8 cellular contexts compared by ENCODE assay signal in genomic region chr2:237726401-237726830, GRCh38.
DNase-seq lines count a peak whose midpoint lies in the region; ATAC-seq, FAIRE-seq and TF ChIP-seq lines count a peak whose summit lies in the region.

No MANE protein-coding gene starts in this region.

- no CpG with 5 or more reads among the region's 7 CpGs for WGBS in H9 (ENCODE audit: extremely low coverage, insufficient read length, low lambda C conversion rate)

- H2BK15ac ChIP-seq in H9 (ENCODE audit: low read depth, low read length), result no peak overlapping the region

- ATAC-seq in HG03565 (IDR thresholded peaks at IDR 0.05; ENCODE audit: unreplicated experiment), result no peak
- no peak for ATAC-seq in GM18511 (IDR thresholded peaks at IDR 0.05; ENCODE audit: unreplicated experiment)

- peaks cover 3% of the 10 kb centered on the region for H3K79me1 ChIP-seq in H9 (ENCODE audit: insufficient read depth, low read depth, low read length, poor library complexity, severe bottlenecking)

- H3K14ac ChIP-seq in H9 (ENCODE audit: insufficient read depth, low read length), result no peak overlapping the region

- TF ChIP-seq CTCF in H9 (conservative IDR thresholded peaks at IDR 0.05), result no peak

- H3K4me1 ChIP-seq in H9 (ENCODE audit: insufficient read depth, low read length), result no peaks in the 10 kb centered on the region; the same call in 1 of the 2 replicates

- no peak overlapping the region for H3K4me3 Mint-ChIP-seq in H9

- no peaks in the 10 kb centered on the region for H3K9me3 ChIP-seq in H9 (ENCODE audit: control insufficient read depth, low read depth, low read length)

- H3K27me3 ChIP-seq in H9 (ENCODE audit: insufficient read depth, low read length), result no peaks in the 10 kb centered on the region

- no peak overlapping the region for H2BK20ac ChIP-seq in H9 (ENCODE audit: low read depth, low read length, poor library complexity, severe bottlenecking)

- H3T11ph ChIP-seq in H9 (ENCODE audit: low read length), result no peak overlapping the region

- no peak overlapping the region for H3K23ac ChIP-seq in H9 (ENCODE audit: insufficient read length, low read depth, low read length)

- peak; percentile 57 for FAIRE-seq in endometrium (lab: Jason Lieb, UNC)

- H3K18ac ChIP-seq in H9 (ENCODE audit: insufficient read length, low read depth, low read length), result no peak overlapping the region

- H3K79me2 ChIP-seq in H9 (ENCODE audit: insufficient read depth, low read length), result peaks cover 5% of the 10 kb centered on the region; the same call in 1 of the 2 replicates

- in situ Hi-C loops in Caki2 (cut with HindIII; ENCODE audit: low pct_unique_long_range_greater_than_20kb, low sequenced_read_pairs), result no loop called here

- no peaks in the 10 kb centered on the region for H4K20me1 ChIP-seq in H9 (ENCODE audit: control insufficient read depth, insufficient read depth, insufficient read length)

- no peak overlapping the region for H3K4ac ChIP-seq in H9 (ENCODE audit: low read depth, low read length)

- H3K27ac ChIP-seq in H9 (ENCODE audit: insufficient read length, low read depth, low read length), result no peak overlapping the region

- no peak overlapping the region for H3K9ac ChIP-seq in H9 (ENCODE audit: extremely low read depth, insufficient read length, low read length)

- no peak overlapping the region; a peak in 2 of 7 replicates for H3K27ac Mint-ChIP-seq in H9

- no peaks in the 10 kb centered on the region for H3K9me3 Mint-ChIP-seq in H9

- peaks cover 25 to 27% of the 10 kb centered on the region in 2 experiments for H3K4me1 Mint-ChIP-seq in H9

- H2BK5ac ChIP-seq in H9 (ENCODE audit: insufficient read length, low read length), result no peak overlapping the region

- H2AK5ac ChIP-seq in H9 (ENCODE audit: insufficient read length, low read length), result no peak overlapping the region

- H2AFZ ChIP-seq in H9 (ENCODE audit: low read length), result no peak overlapping the region

- no peaks in the 10 kb centered on the region for H3K27me3 Mint-ChIP-seq in H9 (ENCODE audit: low read depth)

- no peaks in the 10 kb centered on the region for H3K23me2 ChIP-seq in H9 (ENCODE audit: insufficient read length, low read depth, low read length, poor library complexity, severe bottlenecking)

- no peak overlapping the region for H2BK120ac ChIP-seq in H9 (ENCODE audit: low read depth, low read length, poor library complexity, severe bottlenecking)

- no peak overlapping the region for H3K56ac ChIP-seq in H9 (ENCODE audit: insufficient read length, low read depth, low read length)

- no peak overlapping the region for H4K91ac ChIP-seq in H9 (ENCODE audit: insufficient read length, low read depth, low read length)

- no peak overlapping the region for H4K5ac ChIP-seq in H9 (ENCODE audit: insufficient read length, low read depth, low read length)

- no peak overlapping the region for H2BK12ac ChIP-seq in H9 (ENCODE audit: insufficient read length, low read depth, low read length)

- peaks cover 0 to 2% (median 0%) of the 10 kb centered on the region in 3 experiments; a peak in 2 of 7 replicates for H3K36me3 Mint-ChIP-seq in H9 (ENCODE audit: insufficient read depth in 1 of 3, low read depth in 3 of 3)

- H4K8ac ChIP-seq in H9 (replicated peaks; ENCODE audit: insufficient read length, low read depth, low read length), result no peak overlapping the region

- H3K4me2 ChIP-seq in H9 (ENCODE audit: insufficient read depth, insufficient read length, low read length), result no peak overlapping the region

- DNase-seq in Caki2 (ENCODE audit: low read depth), result peak; percentile 74
- DNase-seq in NCI-H2196 treated with DMSO at 0.1 percent for 48 hours (lab: John Stamatoyannopoulos, UW; ENCODE audit: unreplicated experiment), result peak; percentile 93
- peak; percentile 82 for DNase-seq in myocyte (ENCODE audit: low read depth)
- no peak for DNase-seq in H9
- DNase-seq in globus pallidus (ENCODE audit: low spot score), result no peak

Comparison
In these comparisons a context has a peak if more than half of its experiments do, and no peak if none do; other contexts are left out.
1. DNase-seq: peak in Caki2 (single experiment), NCI-H2196 treated with DMSO at 0.1 percent for 48 hours (single experiment) and myocyte (single experiment); none in H9 (single experiment) and globus pallidus (single experiment).